Comparison of ENCODE assay signal across 21 cellular contexts in genomic region chr3:127443581-127444375, GRCh38.
DNase-seq lines count a peak whose midpoint lies in the region; ATAC-seq and TF ChIP-seq lines count a peak whose summit lies in the region.
"Had no signal": no experiment of that assay in that cellular context is flagged by ENCODE, and none has a peak within 500 bp of the region (broad histone marks: within the 10 kb centered on the region; RNA-seq: fewer than 3 reads in every experiment).

No MANE protein-coding gene starts in this region.

- peak overlapping the region in 2 of 7 donors; percentile 6 to 67 for H3K27ac Mint-ChIP-seq in CD14-positive monocyte
- H3K27ac Mint-ChIP-seq: activated T-helper 17 cell treated with anti-CD3 and anti-CD28 coated beads, Interleukin-2, amount 50 U/mL, for 72 hours; T-helper 2 cell treated with Interferon-gamma antibody and Interleukin-4, amounts not matched to agents 5 μg/mL and 100 μg/mL, for 36 hours had no signal

- H3K9me3 Mint-ChIP-seq in CD14-positive monocyte: peaks cover 0 to 5% (median 0%) of the 10 kb centered on the region in 7 donors
- H3K9me3 Mint-ChIP-seq: activated T-helper 17 cell treated with anti-CD3 and anti-CD28 coated beads, Interleukin-2, amount 50 U/mL, for 72 hours; neural crest cell; T-helper 2 cell treated with Interferon-gamma antibody and Interleukin-4, amounts not matched to agents 5 μg/mL and 100 μg/mL, for 36 hours had no signal

- no peak for TF ChIP-seq CTCF in CD14-positive monocyte (IDR thresholded peaks at IDR 0.05)

- intact Hi-C loops in CD14-positive monocyte (cut with micrococcal nuclease) (no loop called here), posterior vena cava (cut with DNase I) (no loop called here)

- no peak for ATAC-seq in GM21390 (IDR thresholded peaks at IDR 0.05; ENCODE audit: unreplicated experiment)
- ATAC-seq: activated T-helper 17 cell treated with anti-CD3 and anti-CD28 coated beads, Interleukin-2, amount 50 U/mL, for 72 hours; left lobe of liver; psoas muscle; SK-N-SH treated with all-trans-retinoic acid at 6 μM for 48 hours had no signal

- DNase-seq in CD14-positive monocyte (ENCODE audit: low spot score): peak; percentile 44
- DNase-seq in NCI-H524 (lab: John Stamatoyannopoulos, UW): peak; percentile 41 to 86
- peak; percentile 46 for DNase-seq in islet precursor cell
- peak; percentile 36 for DNase-seq in posterior vena cava (ENCODE audit: low spot score)
- DNase-seq in NCI-H2196 (lab: John Stamatoyannopoulos, UW; ENCODE audit: unreplicated experiment): no peak
- no peak for DNase-seq in foreskin melanocyte
- DNase-seq: activated CD4-positive, alpha-beta T cell treated with anti-CD3 and anti-CD28 coated beads, Interleukin-2, amount 50 U/mL, for 4 hours; C1 segment of cervical spinal cord; cerebellar nuclear complex; erythroblast; foreskin fibroblast; KG1; NCI-H1417 treated with DMSO at 0.1 percent for 48 hours; psoas muscle; small intestine had no signal

- peaks cover 6 to 13% (median 8%) of the 10 kb centered on the region in 3 donors for H3K27me3 Mint-ChIP-seq in CD14-positive monocyte (ENCODE audit: low read depth in 3 of 3)

- H3K4me1 Mint-ChIP-seq in CD14-positive monocyte: no peaks in the 10 kb centered on the region
- H3K4me1 Mint-ChIP-seq: activated T-helper 17 cell treated with anti-CD3 and anti-CD28 coated beads, Interleukin-2, amount 50 U/mL, for 72 hours had no signal

- H3K36me3 Mint-ChIP-seq in CD14-positive monocyte: no peaks in the 10 kb centered on the region

- no peak overlapping the region for H3K4me3 Mint-ChIP-seq in CD14-positive monocyte
- H3K4me3 Mint-ChIP-seq: activated T-helper 17 cell treated with anti-CD3 and anti-CD28 coated beads, Interleukin-2, amount 50 U/mL, for 72 hours; neural crest cell; T-helper 2 cell treated with Interferon-gamma antibody and Interleukin-4, amounts not matched to agents 5 μg/mL and 100 μg/mL, for 36 hours had no signal

Comparison
In these comparisons a context has a peak if more than half of its experiments do, and no peak if none do; other contexts are left out.
1. DNase-seq: peak in CD14-positive monocyte (single experiment), NCI-H524 (2 of 2), islet precursor cell (single experiment) and posterior vena cava (single experiment); none in NCI-H2196 (single experiment) and foreskin melanocyte (single experiment).